ENCODE assay signal across 24 cellular contexts in the genomic region with DNA sequence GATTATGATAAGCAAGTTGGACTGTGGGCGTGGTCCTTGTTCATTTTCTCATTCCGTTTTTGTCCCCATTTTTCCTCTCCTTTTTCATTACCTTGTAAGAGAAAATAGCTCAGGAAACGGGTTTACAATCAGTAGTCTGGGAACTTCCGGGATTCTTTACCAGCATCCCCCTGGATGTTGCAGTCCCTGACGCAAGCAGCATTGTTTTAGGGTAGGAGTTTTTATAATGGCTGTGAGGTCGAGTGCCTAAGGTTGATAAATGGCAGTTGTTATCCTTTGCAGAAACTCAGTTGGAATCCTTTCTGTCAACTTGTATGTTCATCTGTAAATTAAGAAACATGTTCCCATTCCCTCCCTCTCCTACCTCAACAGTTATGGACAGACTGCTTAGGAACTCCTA.
DNase-seq lines count a peak whose midpoint lies in the region; ATAC-seq and TF ChIP-seq lines count a peak whose summit lies in the region.
"Had no signal": no experiment of that assay in that cellular context is flagged by ENCODE, and none has a peak within 500 bp of the region (broad histone marks: within the 10 kb centered on the region; RNA-seq: fewer than 3 reads in every experiment).

No MANE protein-coding gene starts in this region.

- CTCF ChIA-PET in WTC11 (lab: Charles Lee), result interaction anchor here (0.9 to 1.5 kb wide), 5 partner anchors 12 to 69 kb away, joined by 3 to 7 read pairs (median 3); no protein-coding TSS in a partner anchor

- H3K27ac ChIP-seq in iPS-20b (ENCODE audit: low read length), result no peak overlapping the region
- H3K27ac ChIP-seq: 22Rv1, cardiac muscle cell, KMS-11, lower lobe of right lung had no signal

- 0 out of 2 replicates have a peak overlapping the region, but pooled peaks have one; percentile 9 for H3K4me3 ChIP-seq in iPS-20b (ENCODE audit: low read length)
- H3K4me3 ChIP-seq: cardiac muscle cell, lower lobe of right lung had no signal

- no peaks in the 10 kb centered on the region for H3K36me3 Mint-ChIP-seq in WTC11
- H3K36me3 Mint-ChIP-seq: CD4-positive, CD25-positive, alpha-beta regulatory T cell; naive B cell had no signal

- H3K36me3 ChIP-seq in iPS-20b (ENCODE audit: insufficient read depth, low read depth, low read length), result no peaks in the 10 kb centered on the region
- H3K36me3 ChIP-seq: cardiac muscle cell, lower lobe of right lung had no signal

- no peak overlapping the region; the same call in 1 of the 2 replicates for H3K9ac ChIP-seq in iPS-20b (ENCODE audit: low read depth, low read length)
- H3K9ac ChIP-seq: KMS-11 had no signal

- H3K27me3 Mint-ChIP-seq in WTC11 (ENCODE audit: low read depth), result no peaks in the 10 kb centered on the region

- TF ChIP-seq CTCF in WTC11 (IDR thresholded peaks at IDR 0.05), result no peak

- peak; percentile 10 for DNase-seq in NCI-H748 (lab: John Stamatoyannopoulos, UW; ENCODE audit: unreplicated experiment)
- DNase-seq in NCI-H748 treated with DMSO at 0.1 percent for 48 hours (lab: John Stamatoyannopoulos, UW), result no peak
- DNase-seq in WTC11 (ENCODE audit: low spot score), result no peak
- DNase-seq in pulmonary artery endothelial cell (ENCODE audit: low read depth, low spot score), result peak; percentile 22
- no peak for DNase-seq in pons (ENCODE audit: low spot score)
- DNase-seq in activated T-cell treated with anti-CD3 and anti-CD28 coated beads for 4 hours, result no peak
- DNase-seq: activated CD4-positive, alpha-beta T cell treated with anti-CD3 and anti-CD28 coated beads for 48 hours; activated naive CD4-positive, alpha-beta T cell treated with Interleukin-2 at 50 U/mL for 16 hours; activated T-cell treated with anti-CD3 and anti-CD28 coated beads, Interleukin-2, amount 50 U/mL, for 4 hours; CD4-positive, CD25-positive, alpha-beta regulatory T cell; cortex of kidney; head of caudate nucleus; lower lobe of right lung; naive B cell; NCI-H1436; NCI-H526; occipital lobe; retina; substantia nigra had no signal

- H3K27ac Mint-ChIP-seq in WTC11, result peak overlapping the region; percentile 18; the same call in 1 of the 2 replicates
- H3K27ac Mint-ChIP-seq: CD4-positive, CD25-positive, alpha-beta regulatory T cell; naive B cell had no signal

- peaks cover 45% of the 10 kb centered on the region for H3K4me1 Mint-ChIP-seq in WTC11

- H3K27me3 ChIP-seq in iPS-20b (ENCODE audit: insufficient read depth, low read length), result no peaks in the 10 kb centered on the region
- H3K27me3 ChIP-seq: cardiac muscle cell had no signal

- H3K9me3 ChIP-seq in iPS-20b (ENCODE audit: insufficient read depth, low read depth, low read length), result no peaks in the 10 kb centered on the region
- H3K9me3 ChIP-seq: lower lobe of right lung had no signal

- POLR2A ChIA-PET in WTC11 (lab: Charles Lee), result no interaction called here

- H3K4me1 ChIP-seq in iPS-20b (ENCODE audit: insufficient read depth, low read length), result peaks cover 36% of the 10 kb centered on the region

- H3K9me3 Mint-ChIP-seq in WTC11, result no peaks in the 10 kb centered on the region
- H3K9me3 Mint-ChIP-seq: activated T-cell treated with anti-CD3 and anti-CD28 coated beads, Interleukin-2, amount 50 U/mL, for 4 hours; naive B cell had no signal

- ATAC-seq in WTC11, result peak; percentile 71
- ATAC-seq in GM21367 (IDR thresholded peaks at IDR 0.05; ENCODE audit: unreplicated experiment), result no peak
- ATAC-seq: activated T-cell treated with anti-CD3 and anti-CD28 coated beads, Interleukin-2, amount 50 U/mL, for 4 hours; lower lobe of right lung had no signal

- no peak overlapping the region for H3K4me3 Mint-ChIP-seq in WTC11
- H3K4me3 Mint-ChIP-seq: activated T-cell treated with anti-CD3 and anti-CD28 coated beads, Interleukin-2, amount 50 U/mL, for 4 hours; CD4-positive, CD25-positive, alpha-beta regulatory T cell; naive B cell had no signal

TF ChIP-seq in WTC11, 78 proteins besides CTCF, POLR2A, EP300 and RAD21:
- TF ChIP-seq FOXJ3 (CRISPR knock-in tag; IDR thresholded peaks at IDR 0.05; ENCODE audit: borderline replicate concordance), result no peak
- no peak for TF ChIP-seq OVOL2 (CRISPR knock-in tag; IDR thresholded peaks at IDR 0.05; ENCODE audit: borderline replicate concordance)
- no peak for TF ChIP-seq GTF2I (CRISPR knock-in tag; conservative IDR thresholded peaks at IDR 0.05)
- no peak for TF ChIP-seq GABPB1 (CRISPR knock-in tag; IDR thresholded peaks at IDR 0.05)
- TF ChIP-seq, protein P1, sequence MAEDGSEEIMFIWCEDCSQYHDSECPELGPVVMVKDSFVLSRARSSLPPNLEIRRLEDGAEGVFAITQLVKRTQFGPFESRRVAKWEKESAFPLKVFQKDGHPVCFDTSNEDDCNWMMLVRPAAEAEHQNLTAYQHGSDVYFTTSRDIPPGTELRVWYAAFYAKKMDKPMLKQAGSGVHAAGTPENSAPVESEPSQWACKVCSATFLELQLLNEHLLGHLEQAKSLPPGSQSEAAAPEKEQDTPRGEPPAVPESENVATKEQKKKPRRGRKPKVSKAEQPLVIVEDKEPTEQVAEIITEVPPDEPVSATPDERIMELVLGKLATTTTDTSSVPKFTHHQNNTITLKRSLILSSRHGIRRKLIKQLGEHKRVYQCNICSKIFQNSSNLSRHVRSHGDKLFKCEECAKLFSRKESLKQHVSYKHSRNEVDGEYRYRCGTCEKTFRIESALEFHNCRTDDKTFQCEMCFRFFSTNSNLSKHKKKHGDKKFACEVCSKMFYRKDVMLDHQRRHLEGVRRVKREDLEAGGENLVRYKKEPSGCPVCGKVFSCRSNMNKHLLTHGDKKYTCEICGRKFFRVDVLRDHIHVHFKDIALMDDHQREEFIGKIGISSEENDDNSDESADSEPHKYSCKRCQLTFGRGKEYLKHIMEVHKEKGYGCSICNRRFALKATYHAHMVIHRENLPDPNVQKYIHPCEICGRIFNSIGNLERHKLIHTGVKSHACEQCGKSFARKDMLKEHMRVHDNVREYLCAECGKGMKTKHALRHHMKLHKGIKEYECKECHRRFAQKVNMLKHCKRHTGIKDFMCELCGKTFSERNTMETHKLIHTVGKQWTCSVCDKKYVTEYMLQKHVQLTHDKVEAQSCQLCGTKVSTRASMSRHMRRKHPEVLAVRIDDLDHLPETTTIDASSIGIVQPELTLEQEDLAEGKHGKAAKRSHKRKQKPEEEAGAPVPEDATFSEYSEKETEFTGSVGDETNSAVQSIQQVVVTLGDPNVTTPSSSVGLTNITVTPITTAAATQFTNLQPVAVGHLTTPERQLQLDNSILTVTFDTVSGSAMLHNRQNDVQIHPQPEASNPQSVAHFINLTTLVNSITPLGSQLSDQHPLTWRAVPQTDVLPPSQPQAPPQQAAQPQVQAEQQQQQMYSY (CRISPR knock-in tag; IDR thresholded peaks at IDR 0.05), result no peak
- TF ChIP-seq ELF4 (CRISPR knock-in tag; IDR thresholded peaks at IDR 0.05; ENCODE audit: low read depth), result no peak
- TF ChIP-seq, protein P2, sequence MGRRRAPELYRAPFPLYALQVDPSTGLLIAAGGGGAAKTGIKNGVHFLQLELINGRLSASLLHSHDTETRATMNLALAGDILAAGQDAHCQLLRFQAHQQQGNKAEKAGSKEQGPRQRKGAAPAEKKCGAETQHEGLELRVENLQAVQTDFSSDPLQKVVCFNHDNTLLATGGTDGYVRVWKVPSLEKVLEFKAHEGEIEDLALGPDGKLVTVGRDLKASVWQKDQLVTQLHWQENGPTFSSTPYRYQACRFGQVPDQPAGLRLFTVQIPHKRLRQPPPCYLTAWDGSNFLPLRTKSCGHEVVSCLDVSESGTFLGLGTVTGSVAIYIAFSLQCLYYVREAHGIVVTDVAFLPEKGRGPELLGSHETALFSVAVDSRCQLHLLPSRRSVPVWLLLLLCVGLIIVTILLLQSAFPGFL (CRISPR knock-in tag; IDR thresholded peaks at IDR 0.05; ENCODE audit: borderline replicate concordance), result no peak
- no peak for TF ChIP-seq EMX1 (CRISPR knock-in tag; IDR thresholded peaks at IDR 0.05)
- no peak for TF ChIP-seq ATF3 (CRISPR knock-in tag; conservative IDR thresholded peaks at IDR 0.05)

Comparison
In these comparisons a context has a peak if more than half of its experiments do, and no peak if none do; other contexts are left out.
1. DNase-seq: peak in NCI-H748 (single experiment) and pulmonary artery endothelial cell (single experiment); none in NCI-H748 treated with DMSO at 0.1 percent for 48 hours (single experiment), WTC11 (single experiment), pons (single experiment) and activated T-cell treated with anti-CD3 and anti-CD28 coated beads for 4 hours (single experiment).